In genomic region chr6:44219053-44219814, GRCh38 we compare ENCODE assay signal across 8 cellular contexts. TPM values are rescaled to one million over a fixed set of nuclear protein-coding genes. Genes with fewer than 3 reads are reported as not detected.
DNase-seq lines count a peak whose midpoint lies in the region; ATAC-seq and TF ChIP-seq lines count a peak whose summit lies in the region.

No MANE protein-coding gene starts in this region.

- in situ Hi-C loops in GM13977 (cut with MboI; ENCODE audit: low pct_unique_long_range_greater_than_20kb, low sequenced_read_pairs, unreplicated experiment): no loop called here

- peak overlapping the region; percentile 88 for H3K4me3 ChIP-seq in right cardiac atrium (ENCODE audit: low read length)

- no peaks in the 10 kb centered on the region for H3K9me3 ChIP-seq in right cardiac atrium (ENCODE audit: control insufficient read depth, low read length)

- no peaks in the 10 kb centered on the region for H3K27me3 ChIP-seq in right cardiac atrium (ENCODE audit: control insufficient read depth, insufficient read depth)

- DNase-seq in AML-193 (lab: John Stamatoyannopoulos, UW): peak; percentile 82 to 84
- peak; percentile 89 for DNase-seq in GM13977 (ENCODE audit: low spot score)
- DNase-seq in NCI-H510A (lab: John Stamatoyannopoulos, UW): peak; percentile 90
- peak in 34 of 56 donors; percentile 8 to 67 (median 32) for DNase-seq in amygdala (lab: John Stamatoyannopoulos, UW)
- peak; percentile 90 to 96 (median 95) for DNase-seq in right cardiac atrium
- DNase-seq in posterior vena cava (ENCODE audit: low spot score): peak; percentile 95
- no peak for DNase-seq in NCI-H446 (lab: John Stamatoyannopoulos, UW)

- intact Hi-C loops in right cardiac atrium (cut with DNase I) (loop anchor here in 1 of 4 donors (5.0 kb wide), 1 partner anchor 42 kb away; no protein-coding TSS in a partner anchor), posterior vena cava (cut with DNase I) (no loop called here)

- WGBS in right cardiac atrium: 1% methylated on average over 45 of the region's 45 CpGs

- H3K27ac ChIP-seq in right cardiac atrium (ENCODE audit: low read length): peak overlapping the region; percentile 98

- peaks cover 18% of the 10 kb centered on the region for H3K4me1 ChIP-seq in right cardiac atrium (ENCODE audit: control insufficient read depth, insufficient read depth, low read length)

- ATAC-seq in HG02870 (IDR thresholded peaks at IDR 0.05; ENCODE audit: unreplicated experiment) (peak; percentile 47), right cardiac atrium (peak; percentile 83)

- TF ChIP-seq CTCF in GM13977 (IDR thresholded peaks at IDR 0.05; ENCODE audit: extremely low read depth, insufficient read depth, missing control alignments): no peak

RNA-seq across cellular contexts. Expression of gene MYMX, which starts 2.5 kb away (rescaled TPM):
- total RNA-seq in right cardiac atrium: 1 to 10 TPM in 1 of 4 donors, under 1 TPM in 3; 0.54 to 2.3 (median 0.77) TPM
- polyA plus RNA-seq in right cardiac atrium: 0.88 TPM
- 1 to 10 TPM in 1 of 2 donors, not detected in 1; 1.5 TPM for total RNA-seq in posterior vena cava

RNA-seq across cellular contexts. Expression of gene SLC29A1, which starts 4.2 kb away (rescaled TPM):
- 100 to 1,000 TPM; 129 to 177 (median 144) TPM for total RNA-seq in right cardiac atrium
- 63.2 TPM for polyA plus RNA-seq in right cardiac atrium
- total RNA-seq in posterior vena cava: 10 to 100 TPM; 76.5 to 80.0 TPM

RNA-seq across cellular contexts. Expression of gene HSP90AB1, which starts 27.7 kb away (rescaled TPM):
- 100 to 1,000 TPM; 677 to 993 (median 871) TPM for total RNA-seq in right cardiac atrium
- polyA plus RNA-seq in right cardiac atrium: 586 TPM
- total RNA-seq in posterior vena cava: 100 to 1,000 TPM; 414 to 463 TPM

RNA-seq across cellular contexts. Expression of gene SLC35B2, which starts 38.1 kb away (rescaled TPM):
- total RNA-seq in right cardiac atrium: 10 to 100 TPM; 21.0 to 25.2 (median 23.0) TPM
- 15.8 TPM for polyA plus RNA-seq in right cardiac atrium
- 10 to 100 TPM; 23.1 to 28.9 TPM for total RNA-seq in posterior vena cava

RNA-seq across cellular contexts. Expression of gene NFKBIE, which starts 46.1 kb away (rescaled TPM):
- 1 to 10 TPM; 3.7 to 5.5 (median 4.3) TPM for total RNA-seq in right cardiac atrium
- polyA plus RNA-seq in right cardiac atrium: 2.6 TPM
- 1 to 10 TPM; 4.5 to 6.7 TPM for total RNA-seq in posterior vena cava

Comparison
In these comparisons a context has a peak if more than half of its experiments do, and no peak if none do; other contexts are left out.
1. DNase-seq: peak in AML-193 (2 of 2), GM13977 (single experiment), NCI-H510A (single experiment), amygdala (34 of 56), right cardiac atrium (3 of 3) and posterior vena cava (single experiment); none in NCI-H446 (0 of 2).